Comparison of ENCODE assay signal across 11 cellular contexts in the genomic region with DNA sequence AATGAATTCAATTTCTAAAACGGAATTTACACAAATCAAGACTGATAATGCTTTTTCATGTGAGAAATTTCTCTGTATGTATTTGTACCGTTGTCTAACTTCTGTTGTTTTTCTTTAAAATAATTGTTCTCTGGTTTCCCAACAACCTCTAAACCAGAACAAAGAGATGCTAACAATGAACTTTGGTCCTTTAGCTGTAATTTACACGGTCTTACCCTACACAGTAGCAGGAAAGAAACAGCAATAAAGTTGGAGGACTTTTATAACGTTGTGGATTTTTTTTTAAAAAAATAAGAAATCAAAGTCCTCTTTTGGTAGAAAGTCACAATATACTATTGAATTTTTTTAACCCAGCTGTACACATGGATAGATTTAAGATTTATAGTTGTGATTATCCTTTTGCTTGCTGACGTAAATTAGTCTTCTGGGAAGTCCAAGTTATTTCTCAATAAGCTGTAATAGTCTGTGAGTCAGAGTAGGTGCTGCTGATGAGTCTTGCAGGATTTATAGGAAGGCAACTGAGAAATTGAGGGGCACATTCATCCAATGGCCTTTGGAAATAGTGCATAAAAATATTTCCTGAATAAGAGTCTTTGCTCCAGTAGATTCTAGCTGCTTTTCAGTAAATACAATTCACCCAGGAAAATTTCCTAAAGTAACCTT.
DNase-seq lines count a peak whose midpoint lies in the region; ATAC-seq and TF ChIP-seq lines count a peak whose summit lies in the region.
"Had no signal": no experiment of that assay in that cellular context is flagged by ENCODE, and none has a peak within 500 bp of the region (broad histone marks: within the 10 kb centered on the region; RNA-seq: fewer than 3 reads in every experiment).

No MANE protein-coding gene starts in this region.

- no peaks in the 10 kb centered on the region for H3K36me3 ChIP-seq in left lung
- no peaks in the 10 kb centered on the region for H3K36me3 ChIP-seq in Caco-2 (ENCODE audit: control insufficient read depth, insufficient read depth, low read length)

- no peaks in the 10 kb centered on the region for H3K27me3 ChIP-seq in left lung
- H3K27me3 ChIP-seq in Caco-2 (replicated peaks; ENCODE audit: control insufficient read depth, insufficient read depth, low read length): no peaks in the 10 kb centered on the region

- H3K4me1 ChIP-seq in left lung (no peaks in the 10 kb centered on the region), Caco-2 (no peaks in the 10 kb centered on the region)

- H3K27ac ChIP-seq in left lung: no peak overlapping the region

- CTCF ChIA-PET in Caco-2 (lab: Charles Lee): no interaction called here

- H3K4me3 ChIP-seq in cardiac fibroblast (replicated peaks in 1 of 2; ENCODE audit: low read depth in 2 of 2, low read length in 2 of 2) (no peak overlapping the region), left lung (no peak overlapping the region), Caco-2 (ENCODE audit: low read depth, low read length) (no peak overlapping the region)

- no peaks in the 10 kb centered on the region for H3K9me3 Mint-ChIP-seq in Caco-2 (ENCODE audit: unreplicated experiment)
- H3K9me3 Mint-ChIP-seq: CD8-positive, alpha-beta T cell had no signal

- peak; percentile 60 for ATAC-seq in left lung
- ATAC-seq: CD8-positive, alpha-beta T cell had no signal

- no peak overlapping the region for H3K4me3 Mint-ChIP-seq in Caco-2 (ENCODE audit: unreplicated experiment)
- H3K4me3 Mint-ChIP-seq: CD8-positive, alpha-beta T cell had no signal

- intact Hi-C loops in left lung (cut with DNase I) (no loop called here), Caco-2 (cut with micrococcal nuclease; ENCODE audit: unreplicated experiment) (no loop called here)

- TF ChIP-seq CTCF in AG09319 (IDR thresholded peaks at IDR 0.05; ENCODE audit: low read depth, low read length) (no peak), cardiac fibroblast (IDR thresholded peaks at IDR 0.05; ENCODE audit: low read depth, low read length) (no peak), left lung (IDR thresholded peaks at IDR 0.05) (no peak), Caco-2 (IDR thresholded peaks at IDR 0.05; ENCODE audit: insufficient read depth in 1 of 2, low read depth in 1 of 2, low read length in 1 of 2, severe bottlenecking in 1 of 2, unreplicated experiment in 1 of 2) (no peak)

- peaks cover 5% of the 10 kb centered on the region for H3K27me3 Mint-ChIP-seq in Caco-2 (ENCODE audit: insufficient read depth, unreplicated experiment)

- no peaks in the 10 kb centered on the region for H3K4me1 Mint-ChIP-seq in Caco-2 (ENCODE audit: low read depth, unreplicated experiment)

- H3K36me3 Mint-ChIP-seq in Caco-2 (ENCODE audit: insufficient read depth, unreplicated experiment): no peaks in the 10 kb centered on the region
- H3K36me3 Mint-ChIP-seq: CD8-positive, alpha-beta T cell had no signal

- DNase-seq in AG09319 (ENCODE audit: extremely low read depth, low read depth): peak; percentile 68
- peak; percentile 87 for DNase-seq in M059J (ENCODE audit: low read depth)
- DNase-seq in cardiac fibroblast (ENCODE audit: low read depth in 2 of 2): peak; percentile 90 to 96
- no peak for DNase-seq in left lung
- DNase-seq in stimulated activated naive CD4-positive, alpha-beta T cell (lab: John Stamatoyannopoulos, UW): no peak
- DNase-seq in Caco-2: no peak
- no peak for DNase-seq in stimulated activated CD8-positive, alpha-beta memory T cell treated with anti-CD3 and anti-CD28 coated beads, Interleukin-4, amount 100 ng/mL, for 48 hours
- DNase-seq in stimulated activated CD4-positive, alpha-beta T cell treated with anti-CD3 and anti-CD28 coated beads, Interleukin-2, amount 100 ng/mL, for 24 hours: no peak
- DNase-seq: CD8-positive, alpha-beta T cell; NCI-H187; stimulated activated naive CD8-positive, alpha-beta T cell treated with anti-CD3 and anti-CD28 coated beads, Interleukin-15, Interleukin-2, amounts not matched to agents 100 U/mL and 50 U/mL, for 24 hours had no signal

- H3K27ac Mint-ChIP-seq in Caco-2 (ENCODE audit: unreplicated experiment): no peak overlapping the region
- H3K27ac Mint-ChIP-seq: CD8-positive, alpha-beta T cell had no signal

- H3K9me3 ChIP-seq in left lung (no peaks in the 10 kb centered on the region), Caco-2 (no peaks in the 10 kb centered on the region)

- POLR2A ChIA-PET in Caco-2 (lab: Charles Lee): no interaction called here

- no TSS peak for BruUV-seq in Caco-2 (replicated peaks; lab: Mats Ljungman, UMichigan)

Comparison
In these comparisons a context has a peak if more than half of its experiments do, and no peak if none do; other contexts are left out.
1. DNase-seq: peak in AG09319 (single experiment), M059J (single experiment) and cardiac fibroblast (2 of 2); none in left lung (0 of 2), stimulated activated naive CD4-positive, alpha-beta T cell (0 of 6), Caco-2 (0 of 2), stimulated activated CD8-positive, alpha-beta memory T cell treated with anti-CD3 and anti-CD28 coated beads, Interleukin-4, amount 100 ng/mL, for 48 hours (single experiment) and stimulated activated CD4-positive, alpha-beta T cell treated with anti-CD3 and anti-CD28 coated beads, Interleukin-2, amount 100 ng/mL, for 24 hours (0 of 2).